21 cellular contexts compared by ENCODE assay signal in genomic region chr5:133904641-133905040, GRCh38.
DNase-seq lines count a peak whose midpoint lies in the region; ATAC-seq lines count a peak whose summit lies in the region.
"Had no signal": no experiment of that assay in that cellular context is flagged by ENCODE, and none has a peak within 500 bp of the region (broad histone marks: within the 10 kb centered on the region; RNA-seq: fewer than 3 reads in every experiment).

No MANE protein-coding gene starts in this region.

- CTCF ChIA-PET in activated naive CD4-positive, alpha-beta T cell treated with anti-CD3 and anti-CD28 coated beads for 36 hours (lab: Charles Lee) = interaction anchor here (1.6 kb wide), 1 partner anchor 40 kb away, joined by 3 read pairs; no protein-coding TSS in a partner anchor

- H3K4me1 Mint-ChIP-seq in activated naive CD4-positive, alpha-beta T cell treated with anti-CD3 and anti-CD28 coated beads for 36 hours (ENCODE audit: low read depth) = no peaks in the 10 kb centered on the region
- H3K4me1 Mint-ChIP-seq in activated T-helper 17 cell treated with anti-CD3 and anti-CD28 coated beads, Interleukin-2, amount 50 U/mL, for 72 hours = no peaks in the 10 kb centered on the region
- H3K4me1 Mint-ChIP-seq: CD14-positive monocyte, GM23338, H9 had no signal

- no peaks in the 10 kb centered on the region for H3K27me3 Mint-ChIP-seq in activated naive CD4-positive, alpha-beta T cell treated with anti-CD3 and anti-CD28 coated beads for 36 hours (ENCODE audit: low read depth)
- no peaks in the 10 kb centered on the region for H3K27me3 Mint-ChIP-seq in activated T-helper 17 cell treated with anti-CD3 and anti-CD28 coated beads, Interleukin-2, amount 50 U/mL, for 72 hours
- H3K27me3 Mint-ChIP-seq: CD4-positive, alpha-beta T cell had no signal

- DNase-seq in activated naive CD4-positive, alpha-beta T cell treated with anti-CD3 and anti-CD28 coated beads, Interleukin-2, amount 50 U/mL, for 72 hours (ENCODE audit: low spot score in 2 of 2) = no peak
- DNase-seq in activated naive CD4-positive, alpha-beta T cell treated with anti-CD3 and anti-CD28 coated beads for 36 hours = no peak
- DNase-seq in medulla oblongata (ENCODE audit: extremely low spot score) (peak; percentile 61), NCI-H2029 (lab: John Stamatoyannopoulos, UW) (no peak), ecto neural progenitor cell (ENCODE audit: low spot score) (no peak), 8988T (no peak)
- DNase-seq: ACHN; AML-193; Calu3; CD4-positive, alpha-beta T cell; COR-L47; DMS53; DMS79 treated with DMSO at 0.1 percent for 48 hours; H9 had no signal

- H3K9me3 Mint-ChIP-seq in activated naive CD4-positive, alpha-beta T cell treated with anti-CD3 and anti-CD28 coated beads, Interleukin-2, amount 50 U/mL, for 72 hours = no peaks in the 10 kb centered on the region
- H3K9me3 Mint-ChIP-seq in activated naive CD4-positive, alpha-beta T cell treated with anti-CD3 and anti-CD28 coated beads for 36 hours = no peaks in the 10 kb centered on the region
- no peaks in the 10 kb centered on the region for H3K9me3 Mint-ChIP-seq in activated T-helper 17 cell treated with anti-CD3 and anti-CD28 coated beads, Interleukin-2, amount 50 U/mL, for 72 hours
- H3K9me3 Mint-ChIP-seq: CD4-positive, alpha-beta T cell; GM23338; H9 had no signal

- intact Hi-C loops in activated naive CD4-positive, alpha-beta T cell treated with anti-CD3 and anti-CD28 coated beads for 36 hours (cut with micrococcal nuclease) = loop anchor here (5.0 kb wide), 1 partner anchor 73 kb away; no protein-coding TSS in a partner anchor

- no peaks in the 10 kb centered on the region for H3K36me3 Mint-ChIP-seq in activated naive CD4-positive, alpha-beta T cell treated with anti-CD3 and anti-CD28 coated beads, Interleukin-2, amount 50 U/mL, for 72 hours
- no peaks in the 10 kb centered on the region for H3K36me3 Mint-ChIP-seq in activated naive CD4-positive, alpha-beta T cell treated with anti-CD3 and anti-CD28 coated beads for 36 hours (ENCODE audit: low read depth)
- H3K36me3 Mint-ChIP-seq in activated T-helper 17 cell treated with anti-CD3 and anti-CD28 coated beads, Interleukin-2, amount 50 U/mL, for 72 hours (ENCODE audit: low read depth) = no peaks in the 10 kb centered on the region
- H3K36me3 Mint-ChIP-seq: CD14-positive monocyte had no signal

- no peak overlapping the region for H3K4me3 Mint-ChIP-seq in activated naive CD4-positive, alpha-beta T cell treated with anti-CD3 and anti-CD28 coated beads for 36 hours
- H3K4me3 Mint-ChIP-seq in activated T-helper 17 cell treated with anti-CD3 and anti-CD28 coated beads, Interleukin-2, amount 50 U/mL, for 72 hours = no peak overlapping the region
- H3K4me3 Mint-ChIP-seq: CD14-positive monocyte; CD4-positive, alpha-beta T cell; GM23338; H9 had no signal

- H3K27ac Mint-ChIP-seq in activated naive CD4-positive, alpha-beta T cell treated with anti-CD3 and anti-CD28 coated beads, Interleukin-2, amount 50 U/mL, for 72 hours = peak overlapping the region; percentile 66 to 67
- H3K27ac Mint-ChIP-seq in activated naive CD4-positive, alpha-beta T cell treated with anti-CD3 and anti-CD28 coated beads for 36 hours = no peak overlapping the region
- peak overlapping the region; percentile 62 for H3K27ac Mint-ChIP-seq in activated T-helper 17 cell treated with anti-CD3 and anti-CD28 coated beads, Interleukin-2, amount 50 U/mL, for 72 hours
- H3K27ac Mint-ChIP-seq: CD14-positive monocyte; CD4-positive, alpha-beta T cell; GM23338 had no signal

- ATAC-seq in activated naive CD4-positive, alpha-beta T cell treated with anti-CD3 and anti-CD28 coated beads, Interleukin-2, amount 50 U/mL, for 72 hours = no peak
- ATAC-seq in activated T-helper 17 cell treated with anti-CD3 and anti-CD28 coated beads, Interleukin-2, amount 50 U/mL, for 72 hours (replicated peaks) = no peak
- no peak for ATAC-seq in GM18511 (IDR thresholded peaks at IDR 0.05; ENCODE audit: unreplicated experiment)
- ATAC-seq: A549, GM12878, GM23338, HCT116 had no signal
